In genomic region chr4:7512946-7513345, GRCh38 we compare ENCODE assay signal across 1 cellular context.
TF ChIP-seq lines count a peak whose summit lies in the region.

No MANE protein-coding gene starts in this region.

TF ChIP-seq in K562, 482 proteins besides CTCF, POLR2A, EP300 and RAD21 (continued from another document):
- TF ChIP-seq ETS1 (conservative IDR thresholded peaks at IDR 0.05; ENCODE audit: control insufficient read depth, low read depth, low read length) = no peak
